Comparison of ENCODE assay signal across 26 cellular contexts in genomic region chr2:64985457-64985856, GRCh38. TPM values are rescaled to one million over a fixed set of nuclear protein-coding genes. Genes with fewer than 3 reads are reported as not detected.
DNase-seq lines count a peak whose midpoint lies in the region; ATAC-seq and TF ChIP-seq lines count a peak whose summit lies in the region.
"Had no signal": no experiment of that assay in that cellular context is flagged by ENCODE, and none has a peak within 500 bp of the region (broad histone marks: within the 10 kb centered on the region; RNA-seq: fewer than 3 reads in every experiment).

No MANE protein-coding gene starts in this region.

- TF ChIP-seq CTCF in GM12865 (IDR thresholded peaks at IDR 0.05; ENCODE audit: insufficient read depth, low read depth, low read length, missing control alignments) (no peak), WTC11 (IDR thresholded peaks at IDR 0.05) (no peak)

- no peak overlapping the region for H3K27ac Mint-ChIP-seq in WTC11
- H3K27ac Mint-ChIP-seq: activated naive CD4-positive, alpha-beta T cell treated with anti-CD3 and anti-CD28 coated beads, Interleukin-2, amount 50 U/mL, for 72 hours; CD4-positive, CD25-positive, alpha-beta regulatory T cell had no signal

- H3K4me3 Mint-ChIP-seq in WTC11, result no peak overlapping the region
- H3K4me3 Mint-ChIP-seq: central memory CD8-positive, alpha-beta T cell had no signal

- peaks cover 36% of the 10 kb centered on the region for H3K27me3 Mint-ChIP-seq in WTC11 (ENCODE audit: low read depth)
- H3K27me3 Mint-ChIP-seq: CD4-positive, CD25-positive, alpha-beta regulatory T cell; central memory CD8-positive, alpha-beta T cell had no signal

- H3K36me3 Mint-ChIP-seq in WTC11, result no peaks in the 10 kb centered on the region
- H3K36me3 Mint-ChIP-seq: CD4-positive, CD25-positive, alpha-beta regulatory T cell had no signal

- no peaks in the 10 kb centered on the region for H3K9me3 Mint-ChIP-seq in WTC11
- H3K9me3 Mint-ChIP-seq: activated naive CD4-positive, alpha-beta T cell treated with anti-CD3 and anti-CD28 coated beads, Interleukin-2, amount 50 U/mL, for 72 hours; central memory CD8-positive, alpha-beta T cell had no signal

- H3K4me1 Mint-ChIP-seq in WTC11, result peaks cover 17% of the 10 kb centered on the region

- H3K4me3 ChIP-seq in GM12865 (ENCODE audit: low read depth, low read length), result no peak overlapping the region
- H3K4me3 ChIP-seq: ascending aorta, GM23248, hepatocyte, MG63, spleen had no signal

- peak; percentile 23 for ATAC-seq in GM18511 (IDR thresholded peaks at IDR 0.05; ENCODE audit: unreplicated experiment)
- ATAC-seq in HG03354 (IDR thresholded peaks at IDR 0.05; ENCODE audit: poor library complexity, severe bottlenecking, unreplicated experiment), result peak; percentile 31
- no peak for ATAC-seq in WTC11
- ATAC-seq: stimulated activated naive CD8-positive, alpha-beta T cell treated with anti-CD3 and anti-CD28 coated beads, Interleukin-15, Interleukin-2, amounts not matched to agents 100 U/mL and 50 U/mL, for 24 hours had no signal

- POLR2A ChIA-PET in WTC11 (lab: Charles Lee), result no interaction called here

- CTCF ChIA-PET in WTC11 (lab: Charles Lee), result no interaction called here

- DNase-seq in GM12865 (ENCODE audit: low read depth), result peak; percentile 82
- peak; percentile 68 for DNase-seq in epidermal melanocyte (ENCODE audit: insufficient read length, low spot score)
- no peak for DNase-seq in germinal center (ENCODE audit: low spot score)
- DNase-seq in NCI-H2029 (lab: John Stamatoyannopoulos, UW), result no peak
- no peak for DNase-seq in WTC11 (ENCODE audit: low spot score)
- DNase-seq: activated CD4-positive, CD25-positive, alpha-beta regulatory T cell; activated CD8-positive, alpha-beta memory T cell treated with anti-CD3 and anti-CD28 coated beads for 24 hours; DMS 273 treated with DMSO at 0.1 percent for 48 hours; GM23248; mammary epithelial cell; MG63; NCI-H1436 treated with DMSO at 0.1 percent for 48 hours; NCI-H2171 treated with DMSO at 0.1 percent for 48 hours; NCI-H526 treated with DMSO at 0.1 percent for 48 hours; nucleus accumbens; spleen; stimulated activated CD4-positive, alpha-beta T cell treated with anti-CD3 and anti-CD28 coated beads, Interleukin-4, amount 100 ng/mL, for 1 hour; stimulated activated naive CD8-positive, alpha-beta T cell treated with anti-CD3 and anti-CD28 coated beads, Interleukin-15, Interleukin-2, amounts not matched to agents 100 U/mL and 50 U/mL, for 24 hours; T1000 had no signal

TF ChIP-seq in WTC11, 78 proteins besides CTCF, POLR2A, EP300 and RAD21:
- TF ChIP-seq HMGXB4 (CRISPR knock-in tag; IDR thresholded peaks at IDR 0.05) (no peak), ZNF219 (CRISPR knock-in tag; IDR thresholded peaks at IDR 0.05; ENCODE audit: borderline replicate concordance) (no peak), ATF2 (CRISPR knock-in tag; IDR thresholded peaks at IDR 0.05; ENCODE audit: borderline replicate concordance, low read depth) (no peak), MYBL2 (CRISPR knock-in tag; IDR thresholded peaks at IDR 0.05) (no peak), ELF4 (CRISPR knock-in tag; IDR thresholded peaks at IDR 0.05; ENCODE audit: low read depth) (no peak), ETV6 (CRISPR knock-in tag; IDR thresholded peaks at IDR 0.05) (no peak), PREB (CRISPR knock-in tag; IDR thresholded peaks at IDR 0.05; ENCODE audit: borderline replicate concordance) (no peak), AR (CRISPR knock-in tag; IDR thresholded peaks at IDR 0.05) (no peak), KAT7 (CRISPR knock-in tag; IDR thresholded peaks at IDR 0.05; ENCODE audit: borderline replicate concordance) (no peak), ATF3 (CRISPR knock-in tag; conservative IDR thresholded peaks at IDR 0.05) (no peak), ZBTB21 (CRISPR knock-in tag; IDR thresholded peaks at IDR 0.05; ENCODE audit: borderline replicate concordance) (no peak), NFE2L1 (CRISPR knock-in tag; IDR thresholded peaks at IDR 0.05) (no peak), TEAD4 (CRISPR knock-in tag; IDR thresholded peaks at IDR 0.05) (no peak), ZNF671 (CRISPR knock-in tag; IDR thresholded peaks at IDR 0.05) (no peak), ZNF121 (CRISPR knock-in tag; IDR thresholded peaks at IDR 0.05) (no peak)
TF ChIP-seq in WTC11: peak in this region for 0.

RNA-seq across cellular contexts. Expression of gene SLC1A4, which starts 3.7 kb away (rescaled TPM):
- 0.73 to 1.6 TPM (median 0.80 TPM) in 3 replicates for total RNA-seq in WTC11 (2021)

Comparison
In these comparisons a context has a peak if more than half of its experiments do, and no peak if none do; other contexts are left out.
1. DNase-seq: peak in GM12865 (single experiment) and epidermal melanocyte (single experiment); none in germinal center (single experiment), NCI-H2029 (single experiment) and WTC11 (single experiment).